ENCODE assay signal across 8 cellular contexts in the genomic region with DNA sequence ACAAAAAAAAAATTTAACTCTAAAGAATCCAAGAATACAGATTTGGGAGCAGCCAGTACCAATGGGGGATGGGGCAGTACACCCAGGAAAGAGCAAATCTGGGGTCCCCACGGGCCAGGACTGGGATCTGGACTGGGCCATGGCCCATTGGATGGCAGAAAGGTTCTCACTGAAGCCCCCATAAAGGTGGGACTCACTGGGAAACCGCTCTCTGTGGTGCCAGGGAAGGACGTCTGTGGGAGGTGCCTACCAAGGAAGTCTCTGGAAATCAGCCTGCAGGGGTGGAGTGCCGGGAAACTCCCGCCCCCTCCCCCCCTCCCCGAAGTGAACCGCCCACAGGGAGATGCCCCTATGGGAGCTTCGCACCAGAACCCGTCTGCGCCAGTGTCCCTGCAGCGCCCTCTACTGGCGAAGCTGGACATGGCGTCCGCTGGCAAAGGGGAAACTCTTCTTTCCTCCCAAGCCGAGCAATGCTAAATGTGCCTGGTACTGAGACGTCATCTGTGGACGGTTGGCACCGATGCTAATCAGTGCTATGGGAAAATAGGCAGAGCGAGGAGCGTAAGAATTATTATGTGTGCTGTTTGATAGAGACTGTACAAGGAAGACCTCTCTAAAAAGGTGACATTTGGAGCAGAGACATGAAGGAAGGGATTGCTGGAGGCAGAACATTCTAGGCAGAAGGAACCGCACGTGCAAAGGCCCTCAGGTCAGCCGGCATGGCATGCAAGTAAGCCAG.
A peak's percentile ranks its signal among the peaks of the same experiment; 100 is the strongest.
DNase-seq lines count a peak whose midpoint lies in the region; ATAC-seq and TF ChIP-seq lines count a peak whose summit lies in the region.

No MANE protein-coding gene starts in this region.

- peak; percentile 64 for DNase-seq in COLO668 (lab: John Stamatoyannopoulos, UW; ENCODE audit: unreplicated experiment)
- peak; percentile 69 for DNase-seq in NAMALWA (ENCODE audit: low spot score)
- DNase-seq in activated CD4-positive, CD25-positive, alpha-beta regulatory T cell treated with anti-CD3 and anti-CD28 coated beads, Interleukin-2, amount 50 U/mL, for 72 hours: peak; percentile 83
- DNase-seq in central memory CD4-positive, alpha-beta T cell: peak; percentile 72
- peak; percentile 68 to 94 for DNase-seq in lower leg skin (ENCODE audit: low spot score in 2 of 2)
- DNase-seq in stimulated activated CD8-positive, alpha-beta memory T cell treated with anti-CD3 and anti-CD28 coated beads, Interleukin-15, amount 100 ng/mL, for 4 hours (ENCODE audit: low read depth in 2 of 2): peak; percentile 49
- no peak for DNase-seq in T1000 (lab: John Stamatoyannopoulos, UW)

- intact Hi-C loops in lower leg skin (cut with DNase I; ENCODE audit: low total_unique reads): no loop called here

- 32 to 40% methylated on average over 23 of the region's 23 CpGs for WGBS in lower leg skin, 2 donors

- TF ChIP-seq CTCF in lower leg skin (IDR thresholded peaks at IDR 0.05): no peak

- peak; percentile 65 for ATAC-seq in GM21526 (IDR thresholded peaks at IDR 0.05; ENCODE audit: low FRiP score, unreplicated experiment)

- no peak for TF ChIP-seq POLR2A in lower leg skin (IDR thresholded peaks at IDR 0.05)

- H3K4me3 ChIP-seq in lower leg skin (ENCODE audit: low read depth, poor library complexity, severe bottlenecking): no peak overlapping the region
